ENCODE assay signal across 1 cellular context in the genomic region with DNA sequence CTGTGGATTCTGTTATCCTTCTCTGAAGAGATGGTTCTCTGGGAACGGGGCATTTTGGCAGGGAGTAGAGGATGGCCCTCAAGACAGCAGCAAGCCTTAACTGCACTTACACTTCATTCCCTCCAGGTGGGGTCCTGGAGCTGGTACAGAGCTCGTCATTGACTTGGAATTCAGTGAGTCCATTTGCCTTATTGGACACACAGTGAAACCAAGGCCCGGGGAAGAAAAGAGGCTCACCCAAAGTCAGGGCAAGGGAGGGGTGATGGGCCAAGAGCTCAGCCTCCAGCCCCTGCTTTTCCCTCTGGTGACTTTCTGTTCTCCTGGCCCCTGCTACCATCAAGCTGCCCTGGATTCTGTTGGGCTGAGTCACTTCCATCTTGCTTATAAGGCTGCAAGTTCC.
TF ChIP-seq lines count a peak whose summit lies in the region.

No MANE protein-coding gene starts in this region.

TF ChIP-seq in HepG2, 621 proteins besides CTCF, POLR2A, EP300 and RAD21 (continued from another document):
- no peak for TF ChIP-seq TCF12 (IDR thresholded peaks at IDR 0.05)
- TF ChIP-seq TCF12 (CRISPR knock-in tag; IDR thresholded peaks at IDR 0.05), result no peak
- TF ChIP-seq SMC3 (IDR thresholded peaks at IDR 0.05; ENCODE audit: low read length), result peak; percentile 46
